Comparison of ENCODE assay signal across 8 cellular contexts in the genomic region with DNA sequence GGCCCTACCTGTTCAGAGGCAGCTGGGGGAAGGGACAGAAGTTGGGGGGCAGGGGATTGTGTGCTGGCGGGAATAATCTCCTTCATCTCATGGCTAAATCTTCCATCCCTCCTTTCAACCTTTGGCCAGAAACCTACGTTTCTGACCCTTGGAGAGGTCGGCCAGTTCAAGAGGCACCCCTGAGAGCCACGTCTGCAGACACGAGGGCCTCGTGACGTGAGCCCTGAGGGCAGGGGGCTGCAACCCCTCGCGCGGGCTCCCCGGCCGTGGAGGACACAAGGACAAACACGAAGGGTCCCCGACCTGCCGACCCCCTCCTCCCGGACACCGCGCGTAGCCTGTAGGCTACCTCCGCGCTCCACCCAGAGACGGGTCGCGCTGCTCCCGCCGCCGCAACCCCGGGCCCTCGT.
DNase-seq lines count a peak whose midpoint lies in the region; ATAC-seq lines count a peak whose summit lies in the region.

No MANE protein-coding gene starts in this region.

- H3K4me3 ChIP-seq in iPS-11a (ENCODE audit: low read depth, low read length): peak overlapping the region; percentile 89

- H3K9me3 Mint-ChIP-seq in stimulated activated memory B cell treated with anti-CD40 and anti-IgM and Interleukin-4, amounts not matched to agents 10 μg/mL and 1 μg/mL and 100 μg/mL, for 72 hours: no peaks in the 10 kb centered on the region

- peak overlapping the region; percentile 97 for H3K27ac Mint-ChIP-seq in stimulated activated memory B cell treated with anti-CD40 and anti-IgM and Interleukin-4, amounts not matched to agents 10 μg/mL and 1 μg/mL and 100 μg/mL, for 72 hours

- H3K36me3 Mint-ChIP-seq in stimulated activated memory B cell treated with anti-CD40 and anti-IgM and Interleukin-4, amounts not matched to agents 10 μg/mL and 1 μg/mL and 100 μg/mL, for 72 hours: peaks cover 24% of the 10 kb centered on the region

- H3K27me3 Mint-ChIP-seq in stimulated activated memory B cell treated with anti-CD40 and anti-IgM and Interleukin-4, amounts not matched to agents 10 μg/mL and 1 μg/mL and 100 μg/mL, for 72 hours: no peaks in the 10 kb centered on the region

- DNase-seq in activated naive CD4-positive, alpha-beta T cell treated with anti-CD3 and anti-CD28 coated beads, Interleukin-2, amount 50 U/mL, for 16 hours: peak; percentile 45
- DNase-seq in HCEC 1CT (no peak), Kasumi-1 (lab: John Stamatoyannopoulos, UW) (no peak), activated gamma-delta T cell (lab: John Stamatoyannopoulos, UW) (no peak)

- ATAC-seq in GM18519 (IDR thresholded peaks at IDR 0.05; ENCODE audit: low FRiP score, unreplicated experiment) (peak; percentile 10), HG03025 (IDR thresholded peaks at IDR 0.05; ENCODE audit: low FRiP score, unreplicated experiment) (peak; percentile 20)
- ATAC-seq in stimulated activated memory B cell treated with anti-CD40 and anti-IgM and Interleukin-4, amounts not matched to agents 10 μg/mL and 1 μg/mL and 100 μg/mL, for 72 hours: peak; percentile 17

- H3K4me3 Mint-ChIP-seq in stimulated activated memory B cell treated with anti-CD40 and anti-IgM and Interleukin-4, amounts not matched to agents 10 μg/mL and 1 μg/mL and 100 μg/mL, for 72 hours: peak overlapping the region; percentile 92

- peaks cover 50% of the 10 kb centered on the region for H3K4me1 Mint-ChIP-seq in stimulated activated memory B cell treated with anti-CD40 and anti-IgM and Interleukin-4, amounts not matched to agents 10 μg/mL and 1 μg/mL and 100 μg/mL, for 72 hours
